8 cellular contexts compared by ENCODE assay signal in the genomic region with DNA sequence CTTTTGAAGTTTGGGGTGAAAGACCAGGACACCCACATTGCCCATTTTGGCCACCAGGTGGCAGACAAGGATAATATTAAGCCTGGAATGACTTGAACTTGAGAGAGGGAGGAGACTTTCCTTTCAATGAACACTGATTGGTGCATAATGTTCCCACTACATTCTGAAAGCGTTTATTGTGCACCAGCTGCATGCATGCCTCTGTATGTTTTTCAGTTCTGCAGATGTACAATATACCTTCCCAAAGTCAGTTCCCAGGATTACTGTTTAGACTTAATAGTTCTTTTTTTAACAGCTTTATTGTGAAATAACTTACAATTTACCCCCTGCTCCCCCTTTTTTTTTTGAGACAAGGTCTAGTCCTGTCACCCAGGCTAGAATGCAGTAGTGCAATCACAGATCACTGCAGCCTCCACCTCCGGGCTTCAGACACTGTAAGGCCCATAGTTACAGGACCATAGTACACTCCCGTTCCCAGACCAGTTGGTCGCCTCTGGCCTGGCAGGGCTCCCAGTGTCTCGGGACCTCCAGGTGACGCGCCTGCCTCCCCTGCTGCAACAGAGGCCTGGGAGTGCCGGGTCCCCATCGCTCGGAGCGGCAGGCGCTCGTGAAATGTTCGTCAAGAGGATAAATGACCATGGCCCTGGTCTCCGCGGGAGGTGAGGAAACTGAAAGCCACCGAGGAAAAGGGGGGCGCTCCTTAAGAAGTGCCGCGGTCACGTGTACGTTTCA. TPM values are rescaled to one million over a fixed set of nuclear protein-coding genes. Genes with fewer than 3 reads are reported as not detected.
DNase-seq lines count a peak whose midpoint lies in the region; ATAC-seq and TF ChIP-seq lines count a peak whose summit lies in the region.

No MANE protein-coding gene starts in this region.

- peaks cover 17% of the 10 kb centered on the region for H3K4me1 Mint-ChIP-seq in activated naive CD4-positive, alpha-beta T cell treated with anti-CD3 and anti-CD28 coated beads for 36 hours (ENCODE audit: low read depth)
- H3K4me1 Mint-ChIP-seq in osteocyte (ENCODE audit: unreplicated experiment), result no peaks in the 10 kb centered on the region

- H3K9me2 ChIP-seq in Loucy (replicated peaks; ENCODE audit: low read depth, low read length), result no peaks in the 10 kb centered on the region

- DNase-seq in Caki2 (ENCODE audit: low read depth) (peak; percentile 70), SK-MEL-5 (ENCODE audit: low read depth, low spot score) (peak; percentile 88), germinal center (ENCODE audit: low spot score) (peak; percentile 88), osteocyte (ENCODE audit: extremely low spot score, unreplicated experiment) (peak; percentile 92), suprapubic skin (ENCODE audit: low spot score in 2 of 2) (peak; percentile 89 to 91)
- peak; percentile 95 for DNase-seq in activated naive CD4-positive, alpha-beta T cell treated with anti-CD3 and anti-CD28 coated beads for 36 hours

- H3K27me3 ChIP-seq in Loucy (ENCODE audit: insufficient read depth, low read length, poor library complexity, severe bottlenecking) (no peaks in the 10 kb centered on the region), suprapubic skin (peaks cover 3% of the 10 kb centered on the region)

- no peaks in the 10 kb centered on the region for H3F3A ChIP-seq in Loucy (ENCODE audit: low read depth)

- TF ChIP-seq CTCF in Loucy (conservative IDR thresholded peaks at IDR 0.05; ENCODE audit: low read length) (peak; percentile 93), osteocyte (IDR thresholded peaks at IDR 0.05) (peak; percentile 88), suprapubic skin (IDR thresholded peaks at IDR 0.05) (peak; percentile 84 to 91)

- H3K36me3 ChIP-seq in Loucy (ENCODE audit: insufficient read depth, low read length) (0 out of 2 replicates have a peak, but pooled peaks cover under 1% of the 10 kb centered on the region), suprapubic skin (peaks cover 16% of the 10 kb centered on the region)

- no peaks in the 10 kb centered on the region for H4K20me1 ChIP-seq in Loucy (ENCODE audit: insufficient read depth, low read length, poor library complexity, severe bottlenecking)

- H3K27ac Mint-ChIP-seq in activated naive CD4-positive, alpha-beta T cell treated with anti-CD3 and anti-CD28 coated beads for 36 hours, result no peak overlapping the region
- H3K27ac Mint-ChIP-seq in osteocyte (ENCODE audit: unreplicated experiment), result no peak overlapping the region

- H3K9me3 Mint-ChIP-seq in activated naive CD4-positive, alpha-beta T cell treated with anti-CD3 and anti-CD28 coated beads for 36 hours, result no peaks in the 10 kb centered on the region
- H3K9me3 Mint-ChIP-seq in osteocyte (ENCODE audit: unreplicated experiment), result peaks cover 9% of the 10 kb centered on the region

- H3K4me3 ChIP-seq in Loucy (ENCODE audit: low read length, poor library complexity, severe bottlenecking) (peak overlapping the region; percentile 70), suprapubic skin (peak overlapping the region; percentile 58)

- H3K27ac ChIP-seq in suprapubic skin, result no peak overlapping the region

- in situ Hi-C loops in Caki2 (cut with HindIII; ENCODE audit: low pct_unique_long_range_greater_than_20kb, low sequenced_read_pairs) (no loop called here), SK-MEL-5 (cut with HindIII; ENCODE audit: low pct_unique_long_range_greater_than_20kb, low sequenced_read_pairs) (no loop called here)

- H2AFZ ChIP-seq in Loucy (ENCODE audit: low read length), result peak overlapping the region; percentile 86

- peaks cover 2% of the 10 kb centered on the region for H3K36me3 Mint-ChIP-seq in activated naive CD4-positive, alpha-beta T cell treated with anti-CD3 and anti-CD28 coated beads for 36 hours (ENCODE audit: low read depth)
- peaks cover 11% of the 10 kb centered on the region for H3K36me3 Mint-ChIP-seq in osteocyte (ENCODE audit: unreplicated experiment)

- H3K79me2 ChIP-seq in Loucy (ENCODE audit: insufficient read depth, low read length), result no peaks in the 10 kb centered on the region

- H3K4me1 ChIP-seq in Loucy (ENCODE audit: insufficient read depth, low read length, poor library complexity, severe bottlenecking), result no peaks in the 10 kb centered on the region
- peaks cover 21% of the 10 kb centered on the region for H3K4me1 ChIP-seq in suprapubic skin

- intact Hi-C loops in activated naive CD4-positive, alpha-beta T cell treated with anti-CD3 and anti-CD28 coated beads for 36 hours (cut with micrococcal nuclease), result loop anchor here (1.0 to 2.0 kb wide), 8 partner anchors 13 to 297 kb away; a partner anchor contains a TSS

- H3K9me3 ChIP-seq in Loucy (ENCODE audit: insufficient read depth, low read depth, low read length) (no peaks in the 10 kb centered on the region), suprapubic skin (no peaks in the 10 kb centered on the region)

- peak overlapping the region; percentile 87 for H3K4me2 ChIP-seq in Loucy (ENCODE audit: low read depth, low read length, poor library complexity, severe bottlenecking)

- H3K4me3 Mint-ChIP-seq in activated naive CD4-positive, alpha-beta T cell treated with anti-CD3 and anti-CD28 coated beads for 36 hours, result peak overlapping the region; percentile 81
- H3K4me3 Mint-ChIP-seq in osteocyte (ENCODE audit: unreplicated experiment), result no peak overlapping the region

- ATAC-seq in GM21526 (IDR thresholded peaks at IDR 0.05; ENCODE audit: low FRiP score, unreplicated experiment), result peak; percentile 49

- no peak for TF ChIP-seq POLR2A in suprapubic skin (IDR thresholded peaks at IDR 0.05)

- WGBS in suprapubic skin, result 0% methylated on average over 22 of the region's 22 CpGs

- CTCF ChIA-PET in activated naive CD4-positive, alpha-beta T cell treated with anti-CD3 and anti-CD28 coated beads for 36 hours (lab: Charles Lee), result interaction anchor here (0.6 to 1.3 kb wide), 6 partner anchors 10 to 238 kb away, joined by 3 to 5 read pairs (median 3); no protein-coding TSS in a partner anchor

- peak overlapping the region; percentile 52 for H3K9ac ChIP-seq in Loucy (ENCODE audit: low read depth, low read length, poor library complexity, severe bottlenecking)

- no peak for TF ChIP-seq EP300 in suprapubic skin (IDR thresholded peaks at IDR 0.05)

- H3K27me3 Mint-ChIP-seq in activated naive CD4-positive, alpha-beta T cell treated with anti-CD3 and anti-CD28 coated beads for 36 hours (ENCODE audit: low read depth), result peaks cover 34% of the 10 kb centered on the region
- H3K27me3 Mint-ChIP-seq in osteocyte (ENCODE audit: unreplicated experiment), result peaks cover 18% of the 10 kb centered on the region

RNA-seq across cellular contexts. Expression of a gene that starts 12.2 kb away (rescaled TPM):
- total RNA-seq in Caki2 (2014; rRNA removed; shearing (Covaris generic); ENCODE audit: low replicate concordance), result 45.9 and 51.1 TPM in 2 replicates
- 14.8 and 19.4 TPM in 2 replicates for total RNA-seq in SK-MEL-5 (2014; rRNA removed; shearing (Covaris generic))
- 20.1 and 30.9 TPM in 2 replicates for polyA plus RNA-seq in SK-MEL-5 (2015; cell fraction: cytosol; rRNA removed)
- polyA plus RNA-seq in SK-MEL-5 (2015; cell fraction: nucleus; rRNA removed), result 21.2 and 24.1 TPM in 2 replicates
- 10 to 100 TPM; 20.0 to 22.0 TPM for total RNA-seq in activated naive CD4-positive, alpha-beta T cell treated with anti-CD3 and anti-CD28 coated beads for 36 hours
- total RNA-seq in osteocyte, result 38.6 and 40.5 TPM in 2 replicates
- 10 to 100 TPM; 33.6 to 56.0 (median 42.3) TPM for total RNA-seq in suprapubic skin

RNA-seq across cellular contexts. Expression of a gene that starts 13.3 kb away (rescaled TPM):
- 191 and 225 TPM in 2 replicates for total RNA-seq in Caki2 (2014; rRNA removed; shearing (Covaris generic); ENCODE audit: low replicate concordance)
- 134 and 148 TPM in 2 replicates for total RNA-seq in SK-MEL-5 (2014; rRNA removed; shearing (Covaris generic))
- polyA plus RNA-seq in SK-MEL-5 (2015; cell fraction: cytosol; rRNA removed), result 114 and 162 TPM in 2 replicates
- 20.1 and 50.2 TPM in 2 replicates for polyA plus RNA-seq in SK-MEL-5 (2015; cell fraction: nucleus; rRNA removed)
- 100 to 1,000 TPM; 169 to 173 TPM for total RNA-seq in activated naive CD4-positive, alpha-beta T cell treated with anti-CD3 and anti-CD28 coated beads for 36 hours
- total RNA-seq in osteocyte (65.6 and 69.9 TPM in 2 replicates), suprapubic skin (10 to 100 TPM; 34.4 to 69.0 (median 45.0) TPM)

RNA-seq across cellular contexts. Expression of a gene that starts 13.6 kb away (rescaled TPM):
- 1.8 and 2.2 TPM in 2 replicates for total RNA-seq in Caki2 (2014; rRNA removed; shearing (Covaris generic); ENCODE audit: low replicate concordance)
- total RNA-seq in SK-MEL-5 (2014; rRNA removed; shearing (Covaris generic)), result 0.29 and 1.5 TPM in 2 replicates
- polyA plus RNA-seq in SK-MEL-5 (2015; cell fraction: cytosol; rRNA removed), result 0.89 and 1.4 TPM in 2 replicates
- 3.9 and 9.9 TPM in 2 replicates for polyA plus RNA-seq in SK-MEL-5 (2015; cell fraction: nucleus; rRNA removed)
- under 1 TPM; 0.17 to 0.55 TPM for total RNA-seq in activated naive CD4-positive, alpha-beta T cell treated with anti-CD3 and anti-CD28 coated beads for 36 hours
- total RNA-seq in osteocyte (0.24 and 0.73 TPM in 2 replicates), suprapubic skin (1 to 10 TPM in 3 of 4 donors, not detected in 1; 1.4 to 2.2 (median 1.5) TPM)

RNA-seq across cellular contexts. Expression of a gene that starts 22.1 kb away (rescaled TPM):
- 147 and 161 TPM in 2 replicates for total RNA-seq in Caki2 (2014; rRNA removed; shearing (Covaris generic); ENCODE audit: low replicate concordance)
- total RNA-seq in SK-MEL-5 (2014; rRNA removed; shearing (Covaris generic)), result not detected in 2 replicates
- not detected in 2 replicates for polyA plus RNA-seq in SK-MEL-5 (2015; cell fraction: cytosol; rRNA removed)
- polyA plus RNA-seq in SK-MEL-5 (2015; cell fraction: nucleus; rRNA removed), result not detected in 2 replicates
- total RNA-seq in activated naive CD4-positive, alpha-beta T cell treated with anti-CD3 and anti-CD28 coated beads for 36 hours, result under 1 TPM in 1 of 2 experiments, not detected in 1; 0.25 TPM
- 0.26 and 0.89 TPM in 2 replicates for total RNA-seq in osteocyte
- 10 to 100 TPM in 1 of 4 donors, 1 to 10 TPM in 3; 1.5 to 12.1 (median 4.6) TPM for total RNA-seq in suprapubic skin

RNA-seq across cellular contexts. Expression of a gene that starts 28.8 kb away (rescaled TPM):
- total RNA-seq in Caki2 (2014; rRNA removed; shearing (Covaris generic); ENCODE audit: low replicate concordance), result 33.9 and 56.1 TPM in 2 replicates
- total RNA-seq in SK-MEL-5 (2014; rRNA removed; shearing (Covaris generic)), result not detected in 2 replicates
- not detected in 2 replicates for polyA plus RNA-seq in SK-MEL-5 (2015; cell fraction: cytosol; rRNA removed)
- polyA plus RNA-seq in SK-MEL-5 (2015; cell fraction: nucleus; rRNA removed), result not detected in 2 replicates
- not detected for total RNA-seq in activated naive CD4-positive, alpha-beta T cell treated with anti-CD3 and anti-CD28 coated beads for 36 hours
- not detected in 2 replicates for total RNA-seq in osteocyte
- under 1 TPM in 1 of 4 donors, not detected in 3; 0.45 TPM for total RNA-seq in suprapubic skin
